In genomic region chr4:72283357-72283756, GRCh38 we compare ENCODE assay signal across 19 cellular contexts.
DNase-seq lines count a peak whose midpoint lies in the region; ATAC-seq and TF ChIP-seq lines count a peak whose summit lies in the region.
"Had no signal": no experiment of that assay in that cellular context is flagged by ENCODE, and none has a peak within 500 bp of the region (broad histone marks: within the 10 kb centered on the region; RNA-seq: fewer than 3 reads in every experiment).

No MANE protein-coding gene starts in this region.

- no peaks in the 10 kb centered on the region for H3F3A ChIP-seq in PC-3 (ENCODE audit: low read length, unreplicated experiment)

- H3K4me1 ChIP-seq in PC-3 (ENCODE audit: insufficient read depth, low read length) = no peaks in the 10 kb centered on the region
- H3K4me1 ChIP-seq: testis had no signal

- peak; percentile 50 for ATAC-seq in GM18508 (IDR thresholded peaks at IDR 0.05; ENCODE audit: insufficient read depth, unreplicated experiment)
- peak; percentile 62 for ATAC-seq in HG03159 (IDR thresholded peaks at IDR 0.05; ENCODE audit: unreplicated experiment)
- no peak for ATAC-seq in PC-3
- no peak for ATAC-seq in HG02571 (IDR thresholded peaks at IDR 0.05; ENCODE audit: unreplicated experiment)
- ATAC-seq: natural killer cell had no signal

- no peaks in the 10 kb centered on the region for H3K27me3 ChIP-seq in PC-3 (ENCODE audit: low read length)
- H3K27me3 ChIP-seq: testis had no signal

- H3K4me3 ChIP-seq in PC-3 (ENCODE audit: low read length) = no peak overlapping the region
- H3K4me3 ChIP-seq: testis had no signal

- H3K36me3 ChIP-seq in PC-3 (ENCODE audit: low read depth, low read length) = no peaks in the 10 kb centered on the region

- H3K79me2 ChIP-seq in PC-3 (ENCODE audit: low read length) = no peaks in the 10 kb centered on the region

- H3K9me3 ChIP-seq in PC-3 (ENCODE audit: low read length) = no peaks in the 10 kb centered on the region
- H3K9me3 ChIP-seq: testis had no signal

- no peak overlapping the region for H3K9ac ChIP-seq in PC-3 (ENCODE audit: low read length)

- CTCF ChIA-PET in PC-3 (lab: Charles Lee) = no interaction called here

- BruUV-seq in PC-3 (replicated peaks; lab: Mats Ljungman, UMichigan) = no TSS peak

- peak; percentile 19 for DNase-seq in PC-3
- DNase-seq in kidney tubule cell (ENCODE audit: low spot score) = peak; percentile 9
- no peak for DNase-seq in 8988T
- no peak for DNase-seq in epidermal melanocyte (ENCODE audit: insufficient read length, low spot score)
- DNase-seq: activated CD8-positive, alpha-beta memory T cell treated with anti-CD3 and anti-CD28 coated beads, Interleukin-2, amount 50 U/mL, for 4 hours; activated gamma-delta T cell treated with Interleukin-2 at 50 U/mL for 16 hours; amniotic stem cell; Calu3; effector CD4-positive, alpha-beta T cell; mesenchymal stem cell; natural killer cell; NCI-H1694; NCI-H446; posterior cingulate gyrus; SIG-M5; testis had no signal

- no peaks in the 10 kb centered on the region for H4K20me1 ChIP-seq in PC-3 (ENCODE audit: low read length)

- H3K27ac ChIP-seq in PC-3 (ENCODE audit: low read length) = no peak overlapping the region
- H3K27ac ChIP-seq: testis had no signal

- POLR2A ChIA-PET in PC-3 (lab: Charles Lee; ENCODE audit: unreplicated experiment) = no interaction called here

- H3K4me2 ChIP-seq in PC-3 (ENCODE audit: low read length) = no peak overlapping the region

- intact Hi-C loops in PC-3 (cut with micrococcal nuclease) = no loop called here

- no peak overlapping the region for H2AFZ ChIP-seq in PC-3 (ENCODE audit: low read length)

- H3K9me2 ChIP-seq in PC-3 (replicated peaks; ENCODE audit: low read length) = no peaks in the 10 kb centered on the region

- 0 out of 2 replicates have a peak, but pooled peaks have one; percentile 28 for TF ChIP-seq CTCF in PC-3 (conservative IDR thresholded peaks at IDR 0.05; ENCODE audit: low read depth, low read length)

Comparison
In these comparisons a context has a peak if more than half of its experiments do, and no peak if none do; other contexts are left out.
1. ATAC-seq: peak in GM18508 (single experiment) and HG03159 (single experiment); none in PC-3 (single experiment) and HG02571 (single experiment).
2. DNase-seq: peak in PC-3 (single experiment) and kidney tubule cell (single experiment); none in 8988T (single experiment) and epidermal melanocyte (single experiment).